Comparison of ENCODE assay signal across 1 cellular context in genomic region chr11:18548001-18548400, GRCh38.
TF ChIP-seq lines count a peak whose summit lies in the region.

No MANE protein-coding gene starts in this region.

TF ChIP-seq in HepG2, 621 proteins besides CTCF, POLR2A, EP300 and RAD21:
- no peak for TF ChIP-seq NR2C2 (CRISPR knock-in tag; IDR thresholded peaks at IDR 0.05; ENCODE audit: borderline replicate concordance)
- no peak for TF ChIP-seq NCOR1 (IDR thresholded peaks at IDR 0.05; ENCODE audit: borderline replicate concordance, low read length)
- no peak for TF ChIP-seq BCLAF1 (IDR thresholded peaks at IDR 0.05)
- TF ChIP-seq ZNF772 (CRISPR knock-in tag; IDR thresholded peaks at IDR 0.05), result no peak
- TF ChIP-seq ZNF317 (CRISPR knock-in tag; IDR thresholded peaks at IDR 0.05), result no peak
- no peak for TF ChIP-seq MEIS2 (CRISPR knock-in tag; IDR thresholded peaks at IDR 0.05)
- TF ChIP-seq ZMYM4 (CRISPR knock-in tag; IDR thresholded peaks at IDR 0.05), result no peak
TF ChIP-seq in HepG2: peak in this region for 0.
